8 cellular contexts compared by ENCODE assay signal in the genomic region with DNA sequence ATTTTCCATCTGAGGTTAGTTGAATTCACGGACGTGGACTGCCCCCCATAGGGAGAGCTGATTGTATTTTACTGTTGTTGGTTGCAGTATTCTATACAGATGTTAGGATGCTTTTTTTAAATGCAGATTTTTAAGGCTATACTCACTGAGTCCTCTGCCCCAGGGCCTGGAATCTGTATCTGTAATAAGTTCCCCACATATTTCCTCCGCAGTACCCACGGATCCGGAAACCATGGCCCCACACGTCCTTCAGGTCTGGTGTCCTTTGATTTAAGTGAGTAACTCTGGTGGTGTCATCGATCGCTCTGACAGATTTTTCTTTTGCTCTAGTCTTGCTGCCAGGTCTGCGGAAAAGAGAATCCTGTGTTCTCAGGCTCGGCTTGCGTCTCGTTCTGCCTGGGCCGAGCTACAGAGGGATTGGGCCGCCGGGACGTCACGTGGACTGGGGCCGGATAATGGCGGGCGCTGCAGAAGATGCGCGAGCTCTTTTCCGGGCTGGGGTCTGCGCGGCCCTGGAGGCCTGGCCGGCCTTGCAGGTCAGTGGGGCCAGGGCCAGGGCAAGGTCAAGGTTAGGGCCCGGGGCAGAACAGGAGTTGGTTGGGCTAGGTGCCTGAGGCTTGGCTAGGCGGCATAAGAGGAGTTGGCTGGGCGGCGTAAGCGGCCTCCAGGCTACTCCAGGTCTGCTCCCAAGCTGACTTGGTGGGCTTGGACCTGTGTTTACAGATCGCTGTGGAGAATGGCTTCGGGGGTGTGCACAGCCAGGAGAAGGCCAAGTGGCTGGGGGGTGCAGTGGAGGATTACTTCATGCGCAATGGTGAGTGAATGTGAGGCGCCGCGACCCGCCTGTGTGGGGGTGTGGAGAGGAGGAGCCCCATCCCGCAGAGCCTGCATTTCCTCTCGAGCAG. TPM values are rescaled to one million over a fixed set of nuclear protein-coding genes. Genes with fewer than 3 reads are reported as not detected.
DNase-seq lines count a peak whose midpoint lies in the region; ATAC-seq, FAIRE-seq and TF ChIP-seq lines count a peak whose summit lies in the region.

A gene with protein sequence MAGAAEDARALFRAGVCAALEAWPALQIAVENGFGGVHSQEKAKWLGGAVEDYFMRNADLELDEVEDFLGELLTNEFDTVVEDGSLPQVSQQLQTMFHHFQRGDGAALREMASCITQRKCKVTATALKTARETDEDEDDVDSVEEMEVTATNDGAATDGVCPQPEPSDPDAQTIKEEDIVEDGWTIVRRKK (plus strand): TSS at position 438 of the 905 bp plus-strand sequence. CDS start 18 bp downstream, at position 456.

- H3K27ac Mint-ChIP-seq in stimulated activated naive CD8-positive, alpha-beta T cell treated with anti-CD3 and anti-CD28 coated beads, Interleukin-15, amount 100 ng/mL, for 72 hours = peak within 1 kb of the TSS; percentile 97

- H3K36me3 ChIP-seq in RWPE2 (ENCODE audit: low read depth) (peaks cover 8% of the 10 kb centered on the region; the same call in 1 of the 2 replicates), neural cell (ENCODE audit: insufficient read depth, low read length) (no peaks in the 10 kb centered on the region)

- TF ChIP-seq CTCF in LNCaP clone FGC (IDR thresholded peaks at IDR 0.05; ENCODE audit: control insufficient read depth, extremely low read depth, insufficient read depth) (peak; percentile 36), RWPE2 (IDR thresholded peaks at IDR 0.05; ENCODE audit: poor library complexity, severe bottlenecking) (peak; percentile 33), fibroblast of the aortic adventitia (IDR thresholded peaks at IDR 0.05; ENCODE audit: insufficient read depth, low read length) (peak; percentile 25), neural cell (IDR thresholded peaks at IDR 0.05; ENCODE audit: poor library complexity, severe bottlenecking) (peak; percentile 62)

- peaks cover 17% of the 10 kb centered on the region for H3K79me2 ChIP-seq in neural cell (replicated peaks; ENCODE audit: insufficient read depth, low read length)

- H3F3A ChIP-seq in neural cell (ENCODE audit: insufficient read depth, low read length, poor library complexity, severe bottlenecking) = no peaks in the 10 kb centered on the region

- peak; percentile 96 for ATAC-seq in RWPE2 (ENCODE audit: low read depth)
- peak; percentile 99 for ATAC-seq in stimulated activated naive CD8-positive, alpha-beta T cell treated with anti-CD3 and anti-CD28 coated beads, Interleukin-15, amount 100 ng/mL, for 72 hours

- peak; percentile 88 for DNase-seq in ELR (ENCODE audit: low read depth)
- DNase-seq in H54 (ENCODE audit: insufficient read length, low spot score) = peak; percentile 30
- DNase-seq in LNCaP clone FGC (ENCODE audit: low read depth) = peak; percentile 75
- DNase-seq in RWPE2 (ENCODE audit: low spot score) = peak; percentile 66
- DNase-seq in activated T-helper 9 cell treated with anti-CD3 and anti-CD28 coated beads, Interleukin-2, amount 50 U/mL, for 16 hours (ENCODE audit: low read depth) = peak; percentile 64
- peak; percentile 84 for DNase-seq in fibroblast of the aortic adventitia (ENCODE audit: low read depth)
- peak; percentile 70 to 83 for DNase-seq in stimulated activated naive CD8-positive, alpha-beta T cell treated with anti-CD3 and anti-CD28 coated beads, Interleukin-15, amount 100 ng/mL, for 72 hours

- H3K9me3 Mint-ChIP-seq in stimulated activated naive CD8-positive, alpha-beta T cell treated with anti-CD3 and anti-CD28 coated beads, Interleukin-15, amount 100 ng/mL, for 72 hours = no peaks in the 10 kb centered on the region

- no peaks in the 10 kb centered on the region for H3K27me3 ChIP-seq in RWPE2 (ENCODE audit: insufficient read depth, poor library complexity, severe bottlenecking)
- H3K27me3 ChIP-seq in neural cell (ENCODE audit: insufficient read depth, low read depth, low read length) = no peaks in the 10 kb centered on the region

- peak within 1 kb of the TSS; percentile 69 for H3K9ac ChIP-seq in neural cell (ENCODE audit: low read length)

- peak within 1 kb of the TSS; percentile 73 for H3K4me2 ChIP-seq in neural cell (ENCODE audit: low read length)

- no peaks in the 10 kb centered on the region for H3K9me2 ChIP-seq in neural cell (ENCODE audit: insufficient read depth, low read length)

- H3K4me3 ChIP-seq in LNCaP clone FGC (ENCODE audit: low read depth, low read length) (peak within 1 kb of the TSS; percentile 94), RWPE2 (ENCODE audit: severe bottlenecking) (peak within 1 kb of the TSS; percentile 80), fibroblast of the aortic adventitia (ENCODE audit: low read depth, low read length) (peak within 1 kb of the TSS; percentile 85), neural cell (ENCODE audit: low read length) (peak within 1 kb of the TSS; percentile 81)

- H3K4me3 Mint-ChIP-seq in stimulated activated naive CD8-positive, alpha-beta T cell treated with anti-CD3 and anti-CD28 coated beads, Interleukin-15, amount 100 ng/mL, for 72 hours = peak within 1 kb of the TSS; percentile 95 to 99

- H3K9me3 ChIP-seq in RWPE2 (ENCODE audit: severe bottlenecking) = no peaks in the 10 kb centered on the region
- no peaks in the 10 kb centered on the region for H3K9me3 ChIP-seq in neural cell (ENCODE audit: low read length)

- TF ChIP-seq EP300 in neural cell (conservative IDR thresholded peaks at IDR 0.05; ENCODE audit: poor library complexity, severe bottlenecking) = peak; percentile 52

- H3K4me1 Mint-ChIP-seq in stimulated activated naive CD8-positive, alpha-beta T cell treated with anti-CD3 and anti-CD28 coated beads, Interleukin-15, amount 100 ng/mL, for 72 hours = peaks cover 32% of the 10 kb centered on the region

- H3K4me1 ChIP-seq in RWPE2 (ENCODE audit: insufficient read depth, poor library complexity, severe bottlenecking) = no peaks in the 10 kb centered on the region

- no peak for FAIRE-seq in H54 (lab: Jason Lieb, UNC)

- no peak within 1 kb of the TSS for H3K27ac ChIP-seq in RWPE2 (ENCODE audit: poor library complexity, severe bottlenecking)
- H3K27ac ChIP-seq in neural cell (ENCODE audit: low read length) = peak within 1 kb of the TSS; percentile 30

- peak; percentile 27; the same call in 1 of the 2 replicates for TF ChIP-seq POLR2A in H54 (IDR thresholded peaks at IDR 0.05; ENCODE audit: low read depth, low read length)

- no peaks in the 10 kb centered on the region for H3K27me3 Mint-ChIP-seq in stimulated activated naive CD8-positive, alpha-beta T cell treated with anti-CD3 and anti-CD28 coated beads, Interleukin-15, amount 100 ng/mL, for 72 hours

- H2AFZ ChIP-seq in neural cell (ENCODE audit: low read depth, low read length) = no peak within 1 kb of the TSS

- TF ChIP-seq RAD21 in neural cell (conservative IDR thresholded peaks at IDR 0.05) = peak; percentile 62

- no peaks in the 10 kb centered on the region for H4K20me1 ChIP-seq in neural cell (ENCODE audit: insufficient read depth)

TF ChIP-seq in neural cell, 6 proteins besides CTCF, POLR2A, EP300 and RAD21:
- TF ChIP-seq EZH2 (IDR thresholded peaks at IDR 0.05; ENCODE audit: borderline replicate concordance, insufficient read depth, low read length, poor library complexity, severe bottlenecking) (no peak), POLR2AphosphoS5 (IDR thresholded peaks at IDR 0.05) (peak; percentile 72), SMC3 (conservative IDR thresholded peaks at IDR 0.05; ENCODE audit: poor library complexity) (peak; percentile 62), MXI1 (conservative IDR thresholded peaks at IDR 0.05; ENCODE audit: poor library complexity, severe bottlenecking) (peak; percentile 80)
- TF ChIP-seq, protein P1, sequence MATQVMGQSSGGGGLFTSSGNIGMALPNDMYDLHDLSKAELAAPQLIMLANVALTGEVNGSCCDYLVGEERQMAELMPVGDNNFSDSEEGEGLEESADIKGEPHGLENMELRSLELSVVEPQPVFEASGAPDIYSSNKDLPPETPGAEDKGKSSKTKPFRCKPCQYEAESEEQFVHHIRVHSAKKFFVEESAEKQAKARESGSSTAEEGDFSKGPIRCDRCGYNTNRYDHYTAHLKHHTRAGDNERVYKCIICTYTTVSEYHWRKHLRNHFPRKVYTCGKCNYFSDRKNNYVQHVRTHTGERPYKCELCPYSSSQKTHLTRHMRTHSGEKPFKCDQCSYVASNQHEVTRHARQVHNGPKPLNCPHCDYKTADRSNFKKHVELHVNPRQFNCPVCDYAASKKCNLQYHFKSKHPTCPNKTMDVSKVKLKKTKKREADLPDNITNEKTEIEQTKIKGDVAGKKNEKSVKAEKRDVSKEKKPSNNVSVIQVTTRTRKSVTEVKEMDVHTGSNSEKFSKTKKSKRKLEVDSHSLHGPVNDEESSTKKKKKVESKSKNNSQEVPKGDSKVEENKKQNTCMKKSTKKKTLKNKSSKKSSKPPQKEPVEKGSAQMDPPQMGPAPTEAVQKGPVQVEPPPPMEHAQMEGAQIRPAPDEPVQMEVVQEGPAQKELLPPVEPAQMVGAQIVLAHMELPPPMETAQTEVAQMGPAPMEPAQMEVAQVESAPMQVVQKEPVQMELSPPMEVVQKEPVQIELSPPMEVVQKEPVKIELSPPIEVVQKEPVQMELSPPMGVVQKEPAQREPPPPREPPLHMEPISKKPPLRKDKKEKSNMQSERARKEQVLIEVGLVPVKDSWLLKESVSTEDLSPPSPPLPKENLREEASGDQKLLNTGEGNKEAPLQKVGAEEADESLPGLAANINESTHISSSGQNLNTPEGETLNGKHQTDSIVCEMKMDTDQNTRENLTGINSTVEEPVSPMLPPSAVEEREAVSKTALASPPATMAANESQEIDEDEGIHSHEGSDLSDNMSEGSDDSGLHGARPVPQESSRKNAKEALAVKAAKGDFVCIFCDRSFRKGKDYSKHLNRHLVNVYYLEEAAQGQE (IDR thresholded peaks at IDR 0.05; ENCODE audit: borderline replicate concordance) = peak; percentile 27

RNA-seq across cellular contexts. Expression of the gene that starts here (rescaled TPM):
- 12.2 and 28.6 TPM in 2 replicates for total RNA-seq in fibroblast of the aortic adventitia (ENCODE audit: low replicate concordance)
- polyA plus RNA-seq in neural cell = 22.4 and 27.5 TPM in 2 replicates
- 11.2 and 12.6 TPM in 2 replicates for polyA minus RNA-seq in neural cell

Comparison
In these comparisons a context has a peak if more than half of its experiments do, and no peak if none do; other contexts are left out.
1. DNase-seq: peak in every context shown above with its lines; median percentile 88 in ELR; 84 in fibroblast of the aortic adventitia; 76 in stimulated activated naive CD8-positive, alpha-beta T cell treated with anti-CD3 and anti-CD28 coated beads, Interleukin-15, amount 100 ng/mL, for 72 hours; 75 in LNCaP clone FGC; 66 in RWPE2; 64 in activated T-helper 9 cell treated with anti-CD3 and anti-CD28 coated beads, Interleukin-2, amount 50 U/mL, for 16 hours; 30 in H54.